Comparison of ENCODE assay signal across 15 cellular contexts in genomic region chr10:5559642-5560141, GRCh38. TPM values are rescaled to one million over a fixed set of nuclear protein-coding genes. Genes with fewer than 3 reads are reported as not detected.
DNase-seq lines count a peak whose midpoint lies in the region; ATAC-seq and TF ChIP-seq lines count a peak whose summit lies in the region.
"Had no signal": no experiment of that assay in that cellular context is flagged by ENCODE, and none has a peak within 500 bp of the region (broad histone marks: within the 10 kb centered on the region; RNA-seq: fewer than 3 reads in every experiment).

No MANE protein-coding gene starts in this region.

- H3K4me1 ChIP-seq in mesodermal cell (ENCODE audit: control insufficient read depth, insufficient read depth, low read length, poor library complexity, severe bottlenecking), result peaks cover 54% of the 10 kb centered on the region
- H3K4me1 ChIP-seq: upper lobe of right lung had no signal

- H3K4me3 ChIP-seq in cardiac fibroblast (replicated peaks in 1 of 2; ENCODE audit: low read depth in 2 of 2, low read length in 2 of 2) (no peak overlapping the region), mesodermal cell (ENCODE audit: extremely low read depth, insufficient read depth, low read length, poor library complexity, severe bottlenecking) (no peak overlapping the region)
- H3K4me3 ChIP-seq: left lung, upper lobe of right lung had no signal

- no peak for ATAC-seq in GM21526 (IDR thresholded peaks at IDR 0.05; ENCODE audit: low FRiP score, unreplicated experiment)
- ATAC-seq: activated naive CD8-positive, alpha-beta T cell treated with anti-CD3 and anti-CD28 coated beads, Interleukin-2, amount 50 U/mL, for 24 hours; left lung; upper lobe of right lung had no signal

- H3K27ac ChIP-seq in mesodermal cell (ENCODE audit: low read depth, low read length, severe bottlenecking), result peak overlapping the region; percentile 57
- H3K27ac ChIP-seq: left lung, upper lobe of right lung had no signal

- DNase-seq in AG08395 (ENCODE audit: low spot score) (peak; percentile 74), HS-5 (ENCODE audit: low read depth) (peak; percentile 29), cardiac fibroblast (ENCODE audit: low read depth in 2 of 2) (peak; percentile 60 to 72), 8988T (no peak), mucosa of gallbladder (ENCODE audit: low spot score) (no peak)
- no peak for DNase-seq in activated effector memory CD4-positive, alpha-beta T cell treated with anti-CD3 and anti-CD28 coated beads, Interleukin-2, amount 50 U/mL, for 16 hours
- DNase-seq: activated naive CD8-positive, alpha-beta T cell treated with anti-CD3 and anti-CD28 coated beads, Interleukin-2, amount 50 U/mL, for 24 hours; CD4-positive, alpha-beta memory T cell; Kasumi-1; left lung; NCI-H524 treated with DMSO at 0.1 percent for 48 hours had no signal

- TF ChIP-seq CTCF in cardiac fibroblast (IDR thresholded peaks at IDR 0.05; ENCODE audit: low read depth, low read length), result no peak

- 70 to 75% methylated on average over 5 to 8 of the region's 9 CpGs for WGBS in mesodermal cell (ENCODE audit: insufficient coverage in 2 of 2), 2 experiments

- no peaks in the 10 kb centered on the region for H3K36me3 ChIP-seq in mesodermal cell (ENCODE audit: control insufficient read depth, insufficient read depth, low read length)
- H3K36me3 ChIP-seq: left lung, upper lobe of right lung had no signal

- no peaks in the 10 kb centered on the region for H3K9me3 ChIP-seq in mesodermal cell (ENCODE audit: control insufficient read depth, low read length)
- H3K9me3 ChIP-seq: left lung, upper lobe of right lung had no signal

RNA-seq across cellular contexts. Expression of gene CALML3, which starts 34.9 kb away (rescaled TPM):
- not detected for polyA plus RNA-seq in mesodermal cell (2013, experiment 1 of 2)
- polyA plus RNA-seq in mesodermal cell (2013, experiment 2 of 2), result not detected
- not detected for total RNA-seq in mucosa of gallbladder
- total RNA-seq: CD4-positive, alpha-beta memory T cell; left lung; pulmonary artery endothelial cell; upper lobe of right lung had no signal
- polyA plus RNA-seq: CD4-positive, alpha-beta memory T cell had no signal

Comparison
In these comparisons a context has a peak if more than half of its experiments do, and no peak if none do; other contexts are left out.
1. DNase-seq: peak in AG08395 (single experiment), HS-5 (single experiment) and cardiac fibroblast (2 of 2); none in 8988T (single experiment), activated effector memory CD4-positive, alpha-beta T cell treated with anti-CD3 and anti-CD28 coated beads, Interleukin-2, amount 50 U/mL, for 16 hours (single experiment) and mucosa of gallbladder (single experiment).